ENCODE assay signal across 14 cellular contexts in the genomic region with DNA sequence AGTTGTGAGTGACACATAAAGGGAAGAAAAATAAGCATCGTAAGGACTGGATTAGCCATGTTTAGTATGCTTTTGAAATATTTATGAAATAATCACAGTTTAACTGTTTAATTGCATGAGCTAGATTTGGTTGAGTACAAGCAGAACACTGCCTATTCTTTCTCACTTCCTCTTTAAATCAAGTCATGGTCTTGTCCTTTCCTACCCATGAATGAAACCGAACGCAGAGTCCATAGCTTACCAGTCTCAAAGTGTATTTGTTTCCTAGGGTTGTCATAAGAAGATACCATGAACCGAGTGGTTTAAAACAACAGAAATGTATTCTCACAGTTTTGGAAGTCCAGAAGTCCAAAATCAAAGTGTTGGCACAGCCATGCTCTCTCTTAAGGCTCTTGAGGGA.
A peak's percentile ranks its signal among the peaks of the same experiment; 100 is the strongest.
DNase-seq lines count a peak whose midpoint lies in the region; ATAC-seq and TF ChIP-seq lines count a peak whose summit lies in the region.
"Had no signal": no experiment of that assay in that cellular context is flagged by ENCODE, and none has a peak within 500 bp of the region (broad histone marks: within the 10 kb centered on the region; RNA-seq: fewer than 3 reads in every experiment).

No MANE protein-coding gene starts in this region.

- H3K27me3 ChIP-seq in PC-3 (ENCODE audit: low read length): no peaks in the 10 kb centered on the region
- H3K27me3 ChIP-seq: sigmoid colon had no signal

- H3K27ac ChIP-seq in PC-3 (ENCODE audit: low read length): no peak overlapping the region
- H3K27ac ChIP-seq: sigmoid colon had no signal

- DNase-seq in GM20000 (ENCODE audit: low spot score) (peak; percentile 3), Kasumi-1 (lab: John Stamatoyannopoulos, UW) (no peak), HUDEP-2 (lab: John Stamatoyannopoulos, UW; ENCODE audit: unreplicated experiment in 76 of 76) (no peak), sciatic nerve (ENCODE audit: low spot score) (no peak), PC-3 (no peak)
- DNase-seq: cerebellar nuclear complex, DMS79 treated with DMSO at 0.1 percent for 48 hours, left ventricle myocardium superior, NCI-H510A treated with DMSO at 0.1 percent for 48 hours, sigmoid colon had no signal

- H3K9ac ChIP-seq in PC-3 (ENCODE audit: low read length): no peak overlapping the region

- TF ChIP-seq CTCF in GM20000 (IDR thresholded peaks at IDR 0.05; ENCODE audit: extremely low read depth, missing control alignments) (no peak), PC-3 (conservative IDR thresholded peaks at IDR 0.05; ENCODE audit: low read depth, low read length) (no peak)

- H3K4me1 ChIP-seq in PC-3 (ENCODE audit: insufficient read depth, low read length): peaks cover 11% of the 10 kb centered on the region
- H3K4me1 ChIP-seq: sigmoid colon had no signal

- H3K4me3 ChIP-seq in PC-3 (ENCODE audit: low read length): no peak overlapping the region
- H3K4me3 ChIP-seq: sigmoid colon had no signal

- peak; percentile 83 for ATAC-seq in GM18508 (IDR thresholded peaks at IDR 0.05; ENCODE audit: insufficient read depth, unreplicated experiment)
- ATAC-seq in HG02852 (IDR thresholded peaks at IDR 0.05; ENCODE audit: unreplicated experiment): peak; percentile 86
- ATAC-seq in HG03439 (IDR thresholded peaks at IDR 0.05; ENCODE audit: unreplicated experiment): peak; percentile 74
- ATAC-seq in sciatic nerve: no peak
- ATAC-seq in PC-3: no peak
- ATAC-seq: left ventricle myocardium superior; natural killer cell treated with Interleukin-12 subunit alpha and Interleukin-12 subunit beta and Interleukin-15 and Interleukin-18, amount 100 ng/mL, for 72 hours had no signal

- no TSS peak for BruUV-seq in PC-3 (replicated peaks; lab: Mats Ljungman, UMichigan)

- no peaks in the 10 kb centered on the region for H3K36me3 ChIP-seq in PC-3 (ENCODE audit: low read depth, low read length)
- H3K36me3 ChIP-seq: sigmoid colon had no signal

- POLR2A ChIA-PET in PC-3 (lab: Charles Lee; ENCODE audit: unreplicated experiment): no interaction called here

- CTCF ChIA-PET in PC-3 (lab: Charles Lee): no interaction called here

- no peak overlapping the region for H3K4me2 ChIP-seq in PC-3 (ENCODE audit: low read length)

- H3K9me2 ChIP-seq in PC-3 (replicated peaks; ENCODE audit: low read length): no peaks in the 10 kb centered on the region

- no peaks in the 10 kb centered on the region for H4K20me1 ChIP-seq in PC-3 (ENCODE audit: low read length)

- no peak overlapping the region for H2AFZ ChIP-seq in PC-3 (ENCODE audit: low read length)

- intact Hi-C loops in sciatic nerve (cut with DNase I) (no loop called here), PC-3 (cut with micrococcal nuclease) (no loop called here)

- H3K9me3 ChIP-seq in PC-3 (ENCODE audit: low read length): no peaks in the 10 kb centered on the region
- H3K9me3 ChIP-seq: sigmoid colon had no signal

- no peaks in the 10 kb centered on the region for H3K79me2 ChIP-seq in PC-3 (ENCODE audit: low read length)

- no peaks in the 10 kb centered on the region for H3F3A ChIP-seq in PC-3 (ENCODE audit: low read length, unreplicated experiment)

Comparison
In these comparisons a context has a peak if more than half of its experiments do, and no peak if none do; other contexts are left out.
1. ATAC-seq: peak in GM18508 (single experiment), HG02852 (single experiment) and HG03439 (single experiment); none in sciatic nerve (single experiment) and PC-3 (single experiment).